17 cellular contexts compared by ENCODE assay signal in the genomic region with DNA sequence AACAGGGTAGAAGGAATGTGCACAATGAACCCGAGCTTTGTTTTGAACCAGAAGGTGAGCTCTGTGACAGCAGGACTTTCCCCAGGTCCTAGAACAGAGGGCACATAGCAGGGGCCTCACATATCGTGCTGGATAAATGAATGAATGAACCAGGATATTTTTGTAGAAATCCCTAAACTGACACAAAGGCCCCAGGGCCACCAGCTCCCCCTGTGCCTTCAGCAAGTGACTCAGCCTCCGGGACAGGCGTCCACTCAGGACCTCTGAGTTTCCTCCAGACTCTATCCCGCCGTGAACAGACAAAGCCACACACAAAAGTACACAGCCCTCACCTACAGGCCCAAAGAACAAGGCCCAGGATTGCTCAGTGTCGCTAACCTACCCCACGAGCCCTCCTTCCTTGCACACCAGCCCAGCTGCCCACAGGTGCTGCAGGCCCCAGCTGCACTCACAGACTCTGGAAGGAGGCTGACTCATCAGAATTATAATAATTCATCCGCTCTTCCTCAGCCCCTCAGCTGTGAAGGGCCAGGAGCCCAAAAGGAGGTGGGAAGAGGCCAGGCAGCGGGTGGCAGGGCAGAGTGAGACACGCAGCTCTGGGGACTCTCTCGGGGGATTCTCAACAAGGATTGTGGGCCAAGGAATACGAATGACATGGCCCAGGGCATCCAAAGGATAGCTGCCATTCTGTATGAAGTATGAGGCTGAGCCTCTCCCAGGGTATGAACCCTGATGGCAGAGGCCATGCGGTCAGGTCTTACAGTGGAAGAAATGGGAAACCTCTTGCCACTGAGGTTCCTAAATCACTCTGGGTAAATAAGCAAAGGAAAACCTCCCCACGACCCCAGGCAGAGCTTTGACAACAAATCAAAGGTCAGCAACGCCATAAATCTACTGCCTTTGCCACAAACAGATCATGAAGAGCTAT. TPM values are rescaled to one million over a fixed set of nuclear protein-coding genes. Genes with fewer than 3 reads are reported as not detected.
DNase-seq lines count a peak whose midpoint lies in the region; ATAC-seq and TF ChIP-seq lines count a peak whose summit lies in the region.
"Had no signal": no experiment of that assay in that cellular context is flagged by ENCODE, and none has a peak within 500 bp of the region (broad histone marks: within the 10 kb centered on the region; RNA-seq: fewer than 3 reads in every experiment).

No MANE protein-coding gene starts in this region.

- H3K9me3 ChIP-seq in IMR-90 (ENCODE audit: control insufficient read depth, insufficient read depth, low read length) = no peaks in the 10 kb centered on the region

- H2BK120ac ChIP-seq in IMR-90 (ENCODE audit: low read depth, low read length) = no peak overlapping the region

- no peak overlapping the region for H3K4me2 ChIP-seq in IMR-90 (ENCODE audit: low read depth, low read length)

- no peak overlapping the region for H2BK5ac ChIP-seq in IMR-90 (ENCODE audit: low read depth, low read length, poor library complexity, severe bottlenecking)

- WGBS in IMR-90 (ENCODE audit: extremely low coverage in 2 of 2, insufficient read length in 1 of 2), 2 experiments = 70% methylated on average over 4 of the region's 16 CpGs; no CpG with 5 or more reads in 1 of the 2 experiments

- H3K4ac ChIP-seq in IMR-90 (ENCODE audit: low read depth, low read length) = no peak overlapping the region

- no peak overlapping the region for H3K9ac ChIP-seq in IMR-90 (ENCODE audit: low read depth, low read length)
- H3K9ac ChIP-seq: parathyroid adenoma had no signal

- no peak for TF ChIP-seq POLR2A in IMR-90 (IDR thresholded peaks at IDR 0.05; ENCODE audit: low read depth, low read length)

- POLR2A ChIA-PET in IMR-90 (lab: Charles Lee; ENCODE audit: unreplicated experiment) = no interaction called here

- no peak overlapping the region for H3K4me3 ChIP-seq in IMR-90 (ENCODE audit: insufficient read depth, low read depth, low read length)

- H3K14ac ChIP-seq in IMR-90 (replicated peaks; ENCODE audit: low read depth, low read length) = no peak overlapping the region

- H3K27me3 ChIP-seq in IMR-90 (ENCODE audit: control insufficient read depth, insufficient read depth, low read length) (peaks cover 2% of the 10 kb centered on the region), foreskin keratinocyte (no peaks in the 10 kb centered on the region)

- TF ChIP-seq CTCF in IMR-90 (conservative IDR thresholded peaks at IDR 0.05; ENCODE audit: low read depth, low read length) (no peak), foreskin keratinocyte (conservative IDR thresholded peaks at IDR 0.05) (no peak)

- CTCF ChIA-PET in IMR-90 (lab: Yijun Ruan, JAX) = interaction anchor here (1.0 to 2.1 kb wide), 2 partner anchors 9 to 76 kb away, joined by 4 to 6 read pairs; no protein-coding TSS in a partner anchor

- in situ Hi-C loops in IMR-90 (cut with MboI; ENCODE audit: low sequenced_read_pairs) = no loop called here

- H4K5ac ChIP-seq in IMR-90 (ENCODE audit: low read depth, low read length) = no peak overlapping the region

- 0 out of 2 replicates have a peak, but pooled peaks cover 4% of the 10 kb centered on the region for H3K9me1 ChIP-seq in IMR-90 (ENCODE audit: insufficient read depth, low read length)

- H2BK20ac ChIP-seq in IMR-90 (ENCODE audit: low read depth, low read length) = no peak overlapping the region

- no peak overlapping the region for H3K56ac ChIP-seq in IMR-90 (ENCODE audit: extremely low read depth, insufficient read depth, low read length)

- H2BK15ac ChIP-seq in IMR-90 (ENCODE audit: low read depth, low read length) = no peak overlapping the region

- no peaks in the 10 kb centered on the region for H4K20me1 ChIP-seq in IMR-90 (ENCODE audit: insufficient read depth, low read length)

- ATAC-seq in IMR-90 (ENCODE audit: low read depth) = peak; percentile 49
- peak; percentile 72 for ATAC-seq in foreskin keratinocyte
- peak; percentile 43 for ATAC-seq in sciatic nerve
- no peak for ATAC-seq in stimulated activated naive CD8-positive, alpha-beta T cell treated with anti-CD3 and anti-CD28 coated beads, Interleukin-15, Interleukin-2, amounts not matched to agents 100 U/mL and 50 U/mL, for 24 hours
- ATAC-seq: CD8-positive, alpha-beta T cell; stimulated activated memory B cell treated with anti-CD40 and anti-IgM and Interleukin-4, amounts not matched to agents 10 μg/mL and 1 μg/mL and 100 μg/mL, for 72 hours had no signal

- dilution Hi-C loops in IMR-90 (cut with HindIII; ENCODE audit: low sequenced_read_pairs, unreplicated experiment) = no loop called here

- H2AK5ac ChIP-seq in IMR-90 (ENCODE audit: low read depth, low read length) = no peak overlapping the region

- H3K18ac ChIP-seq in IMR-90 (ENCODE audit: low read depth, low read length) = no peak overlapping the region

- H2AK9ac ChIP-seq in IMR-90 (replicated peaks; ENCODE audit: low read depth, low read length, poor library complexity) = peak overlapping the region; percentile 66

- no peak overlapping the region for H4K91ac ChIP-seq in IMR-90 (ENCODE audit: insufficient read depth, low read depth, low read length)

- peak overlapping the region; percentile 40 for H2AFZ ChIP-seq in IMR-90 (replicated peaks; ENCODE audit: low read length, poor library complexity)
- H2AFZ ChIP-seq: parathyroid adenoma had no signal

- intact Hi-C loops in IMR-90 (cut with micrococcal nuclease) = no loop called here
- intact Hi-C loops in sciatic nerve (cut with DNase I) = no loop called here

- no TSS peak for BruUV-seq in IMR-90 (replicated peaks; lab: Mats Ljungman, UMichigan)

- H3K36me3 ChIP-seq in IMR-90 (ENCODE audit: control insufficient read depth, insufficient read depth, low read length) = no peaks in the 10 kb centered on the region

- peak; percentile 29 for DNase-seq in NCI-H510A treated with DMSO at 0.1 percent for 48 hours (lab: John Stamatoyannopoulos, UW)
- no peak for DNase-seq in NCI-H510A (lab: John Stamatoyannopoulos, UW)
- DNase-seq in IMR-90 = peak; percentile 50
- peak in 1 of 2 donors; percentile 41 for DNase-seq in foreskin keratinocyte
- DNase-seq in sciatic nerve (ENCODE audit: low spot score) = no peak
- DNase-seq in T1000 (lab: John Stamatoyannopoulos, UW) = no peak
- DNase-seq in stimulated activated naive CD8-positive, alpha-beta T cell treated with anti-CD3 and anti-CD28 coated beads, Interleukin-15, Interleukin-2, amounts not matched to agents 100 U/mL and 50 U/mL, for 24 hours = no peak
- no peak for DNase-seq in HT-29 (ENCODE audit: low spot score)
- DNase-seq: 8988T; activated CD4-positive, alpha-beta T cell treated with anti-CD3 and anti-CD28 coated beads, Interleukin-2, amount 50 U/mL, for 48 hours; CD8-positive, alpha-beta T cell; NCI-H748 treated with DMSO at 0.1 percent for 48 hours; small intestine; trophoblast cell had no signal

- H3K23ac ChIP-seq in IMR-90 (ENCODE audit: low read depth, low read length) = no peak overlapping the region

- no peak overlapping the region for H4K8ac ChIP-seq in IMR-90 (ENCODE audit: low read depth in 2 of 2, low read length in 2 of 2)

- H3K4me1 ChIP-seq in IMR-90 (ENCODE audit: control insufficient read depth, insufficient read depth, low read length) (peaks cover 7% of the 10 kb centered on the region; the same call in 1 of the 2 replicates), foreskin keratinocyte (no peaks in the 10 kb centered on the region)
- H3K4me1 ChIP-seq: parathyroid adenoma had no signal

- no peak for TF ChIP-seq RAD21 in IMR-90 (IDR thresholded peaks at IDR 0.05; ENCODE audit: low read length)

- no peaks in the 10 kb centered on the region for H3K79me1 ChIP-seq in IMR-90 (ENCODE audit: low read depth in 1 of 2, low read length in 2 of 2)

- H3K27ac ChIP-seq in IMR-90 (ENCODE audit: insufficient read depth, low read length) (no peak overlapping the region), foreskin keratinocyte (no peak overlapping the region)
- H3K27ac ChIP-seq: parathyroid adenoma had no signal

TF ChIP-seq in IMR-90, 13 proteins besides CTCF, POLR2A, EP300 and RAD21:
- TF ChIP-seq MAFK (IDR thresholded peaks at IDR 0.05; ENCODE audit: low read depth, low read length) (peak; percentile 66), NFE2L2 (IDR thresholded peaks at IDR 0.05; ENCODE audit: low read depth, low read length) (no peak), SMC3 (IDR thresholded peaks at IDR 0.05; ENCODE audit: low read depth, low read length) (no peak), CHD1 (IDR thresholded peaks at IDR 0.05; ENCODE audit: low read depth, low read length) (no peak)

RNA-seq across cellular contexts. Expression of a gene that starts 40.9 kb away (rescaled TPM):
- 1.9 and 2.2 TPM in 2 replicates for total RNA-seq in IMR-90 (2012; rRNA removed)
- not detected in 2 replicates for polyA plus RNA-seq in IMR-90 (2012; rRNA removed)
- not detected in 2 replicates for polyA plus RNA-seq in IMR-90 (2012; cell fraction: cytosol; rRNA removed)
- polyA plus RNA-seq in IMR-90 (2012; cell fraction: nucleus; rRNA removed; ENCODE audit: low replicate concordance) = 0.05 and 0.44 TPM in 2 replicates
- 0.44 and 0.56 TPM in 2 replicates for total RNA-seq in foreskin keratinocyte
- 0.04 TPM in 1 of 2 replicates, not detected in the other for polyA plus RNA-seq in foreskin keratinocyte
- total RNA-seq in sciatic nerve = 7.1 TPM
- 0.31 and 0.44 TPM in 2 replicates for total RNA-seq in HT-29 (2014; rRNA removed; shearing (Covaris generic))
- polyA plus RNA-seq: adipose tissue, small intestine had no signal

RNA-seq across cellular contexts. Expression of a gene that starts 43.8 kb away (rescaled TPM):
- total RNA-seq in IMR-90 (2012; rRNA removed) = under 0.01 TPM in 1 of 2 replicates, not detected in the other
- polyA plus RNA-seq in IMR-90 (2012; rRNA removed) = 0.07 and 0.12 TPM in 2 replicates
- polyA plus RNA-seq in IMR-90 (2012; cell fraction: cytosol; rRNA removed) = under 0.01 and 0.01 TPM in 2 replicates
- polyA plus RNA-seq in IMR-90 (2012; cell fraction: nucleus; rRNA removed; ENCODE audit: low replicate concordance) = 0.26 and 0.38 TPM in 2 replicates
- under 0.01 and 0.10 TPM in 2 replicates for total RNA-seq in foreskin keratinocyte
- polyA plus RNA-seq in foreskin keratinocyte = 0.02 TPM in 1 of 2 replicates, not detected in the other
- total RNA-seq in sciatic nerve = 1.6 TPM
- total RNA-seq in HT-29 (2014; rRNA removed; shearing (Covaris generic)) = not detected in 2 replicates

Comparison
In these comparisons a context has a peak if more than half of its experiments do, and no peak if none do; other contexts are left out.
1. DNase-seq: peak in NCI-H510A treated with DMSO at 0.1 percent for 48 hours (single experiment) and IMR-90 (single experiment); none in NCI-H510A (single experiment), sciatic nerve (single experiment), T1000 (single experiment), stimulated activated naive CD8-positive, alpha-beta T cell treated with anti-CD3 and anti-CD28 coated beads, Interleukin-15, Interleukin-2, amounts not matched to agents 100 U/mL and 50 U/mL, for 24 hours (single experiment) and HT-29 (single experiment).